16 cellular contexts compared by ENCODE assay signal in genomic region chr3:114804099-114804498, GRCh38.
"Had no signal": no experiment of that assay in that cellular context is flagged by ENCODE, and none has a peak within 500 bp of the region (broad histone marks: within the 10 kb centered on the region; RNA-seq: fewer than 3 reads in every experiment).

No MANE protein-coding gene starts in this region.

- H3K27me3 Mint-ChIP-seq: stimulated activated naive B cell treated with anti-CD40 and anti-IgM and Interleukin-4, amounts not matched to agents 10 μg/mL and 1 μg/mL and 100 μg/mL, for 72 hours had no signal

- H3K27ac ChIP-seq: ascending aorta, neutrophil, prostate gland, right lobe of liver, spleen, upper lobe of left lung had no signal

- ATAC-seq: activated CD8-positive, alpha-beta T cell treated with anti-CD3 and anti-CD28 coated beads, Interleukin-2, amount 10 ng/mL, durations not matched to agents 7 days and 5 days; right lobe of liver; stimulated activated naive B cell treated with anti-CD40 and anti-IgM and Interleukin-4, amounts not matched to agents 10 μg/mL and 1 μg/mL and 100 μg/mL, for 72 hours had no signal

- DNase-seq: activated CD4-positive, alpha-beta T cell treated with anti-CD3 and anti-CD28 coated beads for 48 hours; activated CD8-positive, alpha-beta memory T cell treated with anti-CD3 and anti-CD28 coated beads, Interleukin-2, amount 50 U/mL, for 48 hours; activated CD8-positive, alpha-beta T cell treated with anti-CD3 and anti-CD28 coated beads, Interleukin-2, amount 10 ng/mL, durations not matched to agents 7 days and 5 days; activated naive CD4-positive, alpha-beta T cell; heart right ventricle; left ventricle myocardium inferior; right lobe of liver; spleen; stimulated activated CD4-positive, alpha-beta T cell treated with anti-CD3 and anti-CD28 coated beads, Interleukin-2, amount 100 ng/mL, for 24 hours; stimulated activated naive B cell treated with anti-CD40 and anti-IgM and Interleukin-4, amounts not matched to agents 10 μg/mL and 1 μg/mL and 100 μg/mL, for 72 hours; upper lobe of left lung had no signal

- H3K9me3 Mint-ChIP-seq: activated T-helper 1 cell treated with anti-CD3 and anti-CD28 coated beads, Interleukin-12 subunit alpha, Interleukin-12 subunit beta, Interleukin-2, Interleukin-4 antibody, amounts not matched to agents 30 ng/mL and 10 ng/mL and 1 ng/mL, durations not matched to agents 14 hours and 24 hours and 36 hours; stimulated activated naive B cell treated with anti-CD40 and anti-IgM and Interleukin-4, amounts not matched to agents 10 μg/mL and 1 μg/mL and 100 μg/mL, for 72 hours; T-helper 1 cell treated with Interleukin-12 subunit alpha and Interleukin-12 subunit beta and Interleukin-4 antibody, amounts not matched to agents 30 μg/mL and 1 μg/mL, for 36 hours had no signal

- H3K4me3 Mint-ChIP-seq: activated CD8-positive, alpha-beta T cell treated with anti-CD3 and anti-CD28 coated beads, Interleukin-2, amount 10 ng/mL, durations not matched to agents 7 days and 5 days; activated T-helper 1 cell treated with anti-CD3 and anti-CD28 coated beads, Interleukin-12 subunit alpha, Interleukin-12 subunit beta, Interleukin-2, Interleukin-4 antibody, amounts not matched to agents 30 ng/mL and 10 ng/mL and 1 ng/mL, durations not matched to agents 14 hours and 24 hours and 36 hours; stimulated activated naive B cell treated with anti-CD40 and anti-IgM and Interleukin-4, amounts not matched to agents 10 μg/mL and 1 μg/mL and 100 μg/mL, for 72 hours; T-helper 1 cell treated with Interleukin-12 subunit alpha and Interleukin-12 subunit beta and Interleukin-4 antibody, amounts not matched to agents 30 μg/mL and 1 μg/mL, for 36 hours had no signal

- H3K27me3 ChIP-seq: ascending aorta, heart right ventricle, neutrophil, right lobe of liver, spleen, upper lobe of left lung had no signal
